Comparison of ENCODE assay signal across 43 cellular contexts in genomic region chr7:143074141-143074540, GRCh38. TPM values are rescaled to one million over a fixed set of nuclear protein-coding genes. Genes with fewer than 3 reads are reported as not detected.
"Had no signal": no experiment of that assay in that cellular context is flagged by ENCODE, and none has a peak within 500 bp of the region (broad histone marks: within the 10 kb centered on the region; RNA-seq: fewer than 3 reads in every experiment).

No MANE protein-coding gene starts in this region.

- H3K27ac ChIP-seq: adrenal gland, ascending aorta, body of pancreas, brain microvascular endothelial cell, breast epithelium, cardiac muscle cell had no signal

- H3K4me3 Mint-ChIP-seq: activated naive CD4-positive, alpha-beta T cell treated with anti-CD3 and anti-CD28 coated beads for 36 hours; activated naive CD4-positive, alpha-beta T cell treated with anti-CD3 and anti-CD28 coated beads, Interleukin-2, amount 10 ng/mL, durations not matched to agents 7 days and 5 days; activated naive CD4-positive, alpha-beta T cell treated with anti-CD3 and anti-CD28 coated beads, Interleukin-2, amount 50 U/mL, for 24 hours; activated naive CD8-positive, alpha-beta T cell; activated naive CD8-positive, alpha-beta T cell treated with anti-CD3 and anti-CD28 coated beads for 36 hours; activated naive CD8-positive, alpha-beta T cell treated with anti-CD3 and anti-CD28 coated beads, Interleukin-2, amount 10 ng/mL, durations not matched to agents 7 days and 5 days; activated naive CD8-positive, alpha-beta T cell treated with anti-CD3 and anti-CD28 coated beads, Interleukin-2, amount 50 U/mL, for 24 hours; activated T-cell treated with anti-CD3 and anti-CD28 coated beads, Interleukin-2, amount 50 U/mL, for 24 hours; activated T-cell treated with anti-CD3 and anti-CD28 coated beads, Interleukin-2, amount 50 U/mL, for 4 hours; activated T-cell treated with anti-CD3 and anti-CD28 coated beads, Interleukin-2, amount 50 U/mL, for 72 hours; activated T-helper 1 cell treated with anti-CD3 and anti-CD28 coated beads, Interleukin-12 subunit alpha, Interleukin-12 subunit beta, Interleukin-2, Interleukin-4 antibody, amounts not matched to agents 30 ng/mL and 10 ng/mL and 1 ng/mL, durations not matched to agents 14 hours and 24 hours and 36 hours; activated T-helper 17 cell treated with anti-CD3 and anti-CD28 coated beads, Interleukin-2, amount 50 U/mL, for 72 hours; brain; central memory CD8-positive, alpha-beta T cell had no signal

- H3K4me1 ChIP-seq: adrenal gland, ascending aorta, body of pancreas, breast epithelium had no signal

- H3K4me1 Mint-ChIP-seq: activated naive CD4-positive, alpha-beta T cell treated with anti-CD3 and anti-CD28 coated beads, Interleukin-2, amount 10 ng/mL, durations not matched to agents 7 days and 5 days; activated naive CD4-positive, alpha-beta T cell treated with anti-CD3 and anti-CD28 coated beads, Interleukin-2, amount 50 U/mL, for 24 hours; activated naive CD8-positive, alpha-beta T cell treated with anti-CD3 and anti-CD28 coated beads for 36 hours; activated naive CD8-positive, alpha-beta T cell treated with anti-CD3 and anti-CD28 coated beads, Interleukin-2, amount 10 ng/mL, durations not matched to agents 7 days and 5 days; activated naive CD8-positive, alpha-beta T cell treated with anti-CD3 and anti-CD28 coated beads, Interleukin-2, amount 50 U/mL, for 24 hours; activated T-helper 17 cell treated with anti-CD3 and anti-CD28 coated beads, Interleukin-2, amount 50 U/mL, for 72 hours; brain; central memory CD8-positive, alpha-beta T cell had no signal

- H3K27me3 ChIP-seq: adrenal gland, ascending aorta, body of pancreas, brain microvascular endothelial cell, breast epithelium, cardiac muscle cell had no signal

- H3K9me3 ChIP-seq: adrenal gland, body of pancreas, breast epithelium had no signal

- H3K4me3 ChIP-seq: adrenal gland, ascending aorta, body of pancreas, breast epithelium, cardiac muscle cell had no signal

- H3K27ac Mint-ChIP-seq: activated naive CD4-positive, alpha-beta T cell treated with anti-CD3 and anti-CD28 coated beads for 36 hours; activated naive CD4-positive, alpha-beta T cell treated with anti-CD3 and anti-CD28 coated beads, Interleukin-2, amount 10 ng/mL, durations not matched to agents 7 days and 5 days; activated naive CD4-positive, alpha-beta T cell treated with anti-CD3 and anti-CD28 coated beads, Interleukin-2, amount 50 U/mL, for 24 hours; activated naive CD4-positive, alpha-beta T cell treated with anti-CD3 and anti-CD28 coated beads, Interleukin-2, amount 50 U/mL, for 72 hours; activated naive CD8-positive, alpha-beta T cell; activated naive CD8-positive, alpha-beta T cell treated with anti-CD3 and anti-CD28 coated beads for 36 hours; activated naive CD8-positive, alpha-beta T cell treated with anti-CD3 and anti-CD28 coated beads, Interleukin-2, amount 10 ng/mL, durations not matched to agents 7 days and 5 days; activated naive CD8-positive, alpha-beta T cell treated with anti-CD3 and anti-CD28 coated beads, Interleukin-2, amount 50 U/mL, for 24 hours; activated T-cell treated with anti-CD3 and anti-CD28 coated beads, Interleukin-2, amount 50 U/mL, for 24 hours; activated T-cell treated with anti-CD3 and anti-CD28 coated beads, Interleukin-2, amount 50 U/mL, for 72 hours; activated T-helper 1 cell treated with anti-CD3 and anti-CD28 coated beads, Interleukin-12 subunit alpha, Interleukin-12 subunit beta, Interleukin-2, Interleukin-4 antibody, amounts not matched to agents 30 ng/mL and 10 ng/mL and 1 ng/mL, durations not matched to agents 14 hours and 24 hours and 36 hours; activated T-helper 17 cell treated with anti-CD3 and anti-CD28 coated beads, Interleukin-2, amount 50 U/mL, for 72 hours; activated T-helper 2 cell treated with anti-CD3 and anti-CD28 coated beads, Interferon-gamma antibody, Interleukin-2, Interleukin-4, amounts not matched to agents 10 μg/mL and 5 μg/mL and 100 μg/mL, durations not matched to agents 14 hours and 24 hours and 36 hours; brain had no signal

- H3K36me3 ChIP-seq: adrenal gland, ascending aorta, brain microvascular endothelial cell, breast epithelium, cardiac muscle cell had no signal

- DNase-seq: activated effector memory CD4-positive, alpha-beta T cell treated with anti-CD3 and anti-CD28 coated beads, Interleukin-2, amount 50 U/mL, for 16 hours; activated effector memory CD4-positive, alpha-beta T cell treated with Interleukin-2 at 50 U/mL for 16 hours; activated gamma-delta T cell; activated gamma-delta T cell treated with Interleukin-2 at 50 U/mL for 16 hours; activated naive CD4-positive, alpha-beta T cell; activated naive CD4-positive, alpha-beta T cell treated with anti-CD3 and anti-CD28 coated beads for 36 hours; activated naive CD4-positive, alpha-beta T cell treated with anti-CD3 and anti-CD28 coated beads, Interleukin-2, amount 10 ng/mL, durations not matched to agents 7 days and 5 days; activated naive CD4-positive, alpha-beta T cell treated with anti-CD3 and anti-CD28 coated beads, Interleukin-2, amount 50 U/mL, for 16 hours; activated naive CD4-positive, alpha-beta T cell treated with Interleukin-2 at 50 U/mL for 16 hours; activated naive CD8-positive, alpha-beta T cell treated with anti-CD3 and anti-CD28 coated beads for 36 hours; activated naive CD8-positive, alpha-beta T cell treated with anti-CD3 and anti-CD28 coated beads, Interleukin-2, amount 10 ng/mL, durations not matched to agents 7 days and 5 days; activated naive CD8-positive, alpha-beta T cell treated with anti-CD3 and anti-CD28 coated beads, Interleukin-2, amount 50 U/mL, for 24 hours; activated T-cell treated with anti-CD3 and anti-CD28 coated beads, Interleukin-2, amount 50 U/mL, for 1 hour; activated T-cell treated with anti-CD3 and anti-CD28 coated beads, Interleukin-2, amount 50 U/mL, for 24 hours; activated T-cell treated with anti-CD3 and anti-CD28 coated beads, Interleukin-2, amount 50 U/mL, for 4 hours; activated T-cell treated with anti-CD3 and anti-CD28 coated beads, Interleukin-2, amount 50 U/mL, for 48 hours; activated T-cell treated with anti-CD3 and anti-CD28 coated beads, Interleukin-2, amount 50 U/mL, for 72 hours; adrenal gland; amniotic stem cell; amygdala; anterior cingulate cortex; aorta; body of pancreas; brain microvascular endothelial cell; central memory CD4-positive, alpha-beta T cell; cerebellar nuclear complex had no signal

- H3K36me3 Mint-ChIP-seq: activated naive CD4-positive, alpha-beta T cell treated with anti-CD3 and anti-CD28 coated beads, Interleukin-2, amount 10 ng/mL, durations not matched to agents 7 days and 5 days; activated naive CD4-positive, alpha-beta T cell treated with anti-CD3 and anti-CD28 coated beads, Interleukin-2, amount 50 U/mL, for 24 hours; activated naive CD4-positive, alpha-beta T cell treated with anti-CD3 and anti-CD28 coated beads, Interleukin-2, amount 50 U/mL, for 72 hours; activated naive CD8-positive, alpha-beta T cell; activated naive CD8-positive, alpha-beta T cell treated with anti-CD3 and anti-CD28 coated beads, Interleukin-2, amount 10 ng/mL, durations not matched to agents 7 days and 5 days; brain had no signal

- H3K9me3 Mint-ChIP-seq: activated naive CD4-positive, alpha-beta T cell treated with anti-CD3 and anti-CD28 coated beads for 36 hours; activated naive CD4-positive, alpha-beta T cell treated with anti-CD3 and anti-CD28 coated beads, Interleukin-2, amount 10 ng/mL, durations not matched to agents 7 days and 5 days; activated naive CD4-positive, alpha-beta T cell treated with anti-CD3 and anti-CD28 coated beads, Interleukin-2, amount 50 U/mL, for 24 hours; activated naive CD4-positive, alpha-beta T cell treated with anti-CD3 and anti-CD28 coated beads, Interleukin-2, amount 50 U/mL, for 72 hours; activated T-cell treated with anti-CD3 and anti-CD28 coated beads, Interleukin-2, amount 50 U/mL, for 24 hours; activated T-cell treated with anti-CD3 and anti-CD28 coated beads, Interleukin-2, amount 50 U/mL, for 4 hours; activated T-cell treated with anti-CD3 and anti-CD28 coated beads, Interleukin-2, amount 50 U/mL, for 72 hours; activated T-helper 1 cell treated with anti-CD3 and anti-CD28 coated beads, Interleukin-12 subunit alpha, Interleukin-12 subunit beta, Interleukin-2, Interleukin-4 antibody, amounts not matched to agents 30 ng/mL and 10 ng/mL and 1 ng/mL, durations not matched to agents 14 hours and 24 hours and 36 hours; activated T-helper 17 cell treated with anti-CD3 and anti-CD28 coated beads, Interleukin-2, amount 50 U/mL, for 72 hours; activated T-helper 2 cell treated with anti-CD3 and anti-CD28 coated beads, Interferon-gamma antibody, Interleukin-2, Interleukin-4, amounts not matched to agents 10 μg/mL and 5 μg/mL and 100 μg/mL, durations not matched to agents 14 hours and 24 hours and 36 hours; central memory CD8-positive, alpha-beta T cell had no signal

- ATAC-seq: activated naive CD4-positive, alpha-beta T cell treated with anti-CD3 and anti-CD28 coated beads, Interleukin-2, amount 50 U/mL, for 72 hours; activated naive CD8-positive, alpha-beta T cell treated with anti-CD3 and anti-CD28 coated beads, Interleukin-2, amount 50 U/mL, for 24 hours; activated T-cell treated with anti-CD3 and anti-CD28 coated beads, Interleukin-2, amount 50 U/mL, for 4 hours; activated T-cell treated with anti-CD3 and anti-CD28 coated beads, Interleukin-2, amount 50 U/mL, for 72 hours; activated T-helper 17 cell treated with anti-CD3 and anti-CD28 coated beads, Interleukin-2, amount 50 U/mL, for 72 hours; body of pancreas had no signal

RNA-seq across cellular contexts. Expression of gene OR6V1, which starts 22.0 kb away (rescaled TPM):
- total RNA-seq: activated naive CD4-positive, alpha-beta T cell treated with anti-CD3 and anti-CD28 coated beads for 36 hours; activated naive CD4-positive, alpha-beta T cell treated with anti-CD3 and anti-CD28 coated beads, Interleukin-2, amount 50 U/mL, for 72 hours; activated naive CD8-positive, alpha-beta T cell treated with anti-CD3 and anti-CD28 coated beads for 36 hours; activated naive CD8-positive, alpha-beta T cell treated with anti-CD3 and anti-CD28 coated beads, Interleukin-2, amount 10 ng/mL, durations not matched to agents 7 days and 5 days; activated T-cell treated with anti-CD3 and anti-CD28 coated beads, Interleukin-2, amount 50 U/mL, for 4 hours; activated T-cell treated with anti-CD3 and anti-CD28 coated beads, Interleukin-2, amount 50 U/mL, for 72 hours; activated T-helper 1 cell treated with anti-CD3 and anti-CD28 coated beads, Interleukin-12 subunit alpha, Interleukin-12 subunit beta, Interleukin-2, Interleukin-4 antibody, amounts not matched to agents 30 ng/mL and 10 ng/mL and 1 ng/mL, durations not matched to agents 14 hours and 24 hours and 36 hours; activated T-helper 17 cell treated with anti-CD3 and anti-CD28 coated beads, Interleukin-2, amount 50 U/mL, for 72 hours; activated T-helper 2 cell treated with anti-CD3 and anti-CD28 coated beads, Interferon-gamma antibody, Interleukin-2, Interleukin-4, amounts not matched to agents 10 μg/mL and 5 μg/mL and 100 μg/mL, durations not matched to agents 14 hours and 24 hours and 36 hours; adrenal gland; aorta; ascending aorta; astrocyte; body of pancreas; breast epithelium; bronchial epithelial cell; cardiac muscle cell; cardiac septum; cerebellum; chondrocyte had no signal
- polyA plus RNA-seq: adipose tissue, adrenal gland, aorta, cardiac muscle cell had no signal

RNA-seq across cellular contexts. Expression of gene OR9A2, which starts 47.2 kb away (rescaled TPM):
- total RNA-seq: activated naive CD4-positive, alpha-beta T cell treated with anti-CD3 and anti-CD28 coated beads for 36 hours; activated naive CD8-positive, alpha-beta T cell treated with anti-CD3 and anti-CD28 coated beads for 36 hours; activated T-cell treated with anti-CD3 and anti-CD28 coated beads, Interleukin-2, amount 50 U/mL, for 4 hours; activated T-helper 1 cell treated with anti-CD3 and anti-CD28 coated beads, Interleukin-12 subunit alpha, Interleukin-12 subunit beta, Interleukin-2, Interleukin-4 antibody, amounts not matched to agents 30 ng/mL and 10 ng/mL and 1 ng/mL, durations not matched to agents 14 hours and 24 hours and 36 hours; adrenal gland; ascending aorta; astrocyte; body of pancreas; bronchial epithelial cell; cardiac septum; chondrocyte had no signal
- polyA plus RNA-seq: adipose tissue, adrenal gland, aorta, cardiac muscle cell had no signal

RNA-seq across cellular contexts. Expression of gene PIP, which starts 57.7 kb away (rescaled TPM):
- total RNA-seq: activated naive CD4-positive, alpha-beta T cell treated with anti-CD3 and anti-CD28 coated beads for 36 hours; activated naive CD4-positive, alpha-beta T cell treated with anti-CD3 and anti-CD28 coated beads, Interleukin-2, amount 50 U/mL, for 72 hours; activated naive CD8-positive, alpha-beta T cell treated with anti-CD3 and anti-CD28 coated beads for 36 hours; activated naive CD8-positive, alpha-beta T cell treated with anti-CD3 and anti-CD28 coated beads, Interleukin-2, amount 10 ng/mL, durations not matched to agents 7 days and 5 days; activated T-cell treated with anti-CD3 and anti-CD28 coated beads, Interleukin-2, amount 50 U/mL, for 4 hours; activated T-cell treated with anti-CD3 and anti-CD28 coated beads, Interleukin-2, amount 50 U/mL, for 72 hours; activated T-helper 1 cell treated with anti-CD3 and anti-CD28 coated beads, Interleukin-12 subunit alpha, Interleukin-12 subunit beta, Interleukin-2, Interleukin-4 antibody, amounts not matched to agents 30 ng/mL and 10 ng/mL and 1 ng/mL, durations not matched to agents 14 hours and 24 hours and 36 hours; activated T-helper 17 cell treated with anti-CD3 and anti-CD28 coated beads, Interleukin-2, amount 50 U/mL, for 72 hours; activated T-helper 2 cell treated with anti-CD3 and anti-CD28 coated beads, Interferon-gamma antibody, Interleukin-2, Interleukin-4, amounts not matched to agents 10 μg/mL and 5 μg/mL and 100 μg/mL, durations not matched to agents 14 hours and 24 hours and 36 hours; adrenal gland; aorta; ascending aorta; astrocyte; body of pancreas; bronchial epithelial cell; cardiac muscle cell; cardiac septum; cerebellum; chondrocyte had no signal
- polyA plus RNA-seq: adipose tissue, adrenal gland, aorta, cardiac muscle cell had no signal
